32 cellular contexts compared by ENCODE assay signal in the genomic region with DNA sequence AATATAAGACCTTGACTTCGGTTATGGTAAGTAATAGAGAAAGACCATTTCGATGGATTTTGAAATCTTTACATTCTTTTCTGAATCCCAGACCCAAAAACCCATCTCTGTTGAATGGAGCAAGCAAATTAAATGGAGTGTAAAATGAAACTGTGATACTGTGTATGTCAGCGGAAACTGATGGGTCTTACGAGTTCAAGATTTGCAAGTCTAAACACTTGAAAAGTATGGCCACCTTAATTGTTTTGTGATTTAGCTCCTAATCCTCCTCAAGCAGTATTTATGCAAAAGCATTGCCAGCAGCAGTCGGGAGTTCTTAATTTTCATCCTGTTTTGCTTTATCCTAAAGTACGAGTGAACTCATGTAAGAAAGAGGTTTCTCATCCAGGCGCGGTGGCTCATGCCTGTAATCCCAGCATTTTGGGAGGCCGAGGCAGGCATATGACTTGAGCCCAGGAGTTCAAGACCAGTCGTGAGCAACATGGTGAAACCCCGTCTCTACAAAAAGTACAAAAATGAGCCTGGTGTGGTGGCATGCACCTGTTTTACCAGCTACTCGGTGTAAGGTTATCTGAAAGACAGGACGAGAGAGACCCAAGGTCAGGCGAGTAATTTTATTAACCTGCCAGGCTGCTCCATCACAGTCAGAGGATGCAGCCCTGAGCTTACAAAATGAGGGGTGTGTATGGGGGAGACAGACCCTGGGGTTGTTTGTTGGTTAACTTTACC. TPM values are rescaled to one million over a fixed set of nuclear protein-coding genes. Genes with fewer than 3 reads are reported as not detected.
DNase-seq lines count a peak whose midpoint lies in the region; ATAC-seq and TF ChIP-seq lines count a peak whose summit lies in the region.
"Had no signal": no experiment of that assay in that cellular context is flagged by ENCODE, and none has a peak within 500 bp of the region (broad histone marks: within the 10 kb centered on the region; RNA-seq: fewer than 3 reads in every experiment).

No MANE protein-coding gene starts in this region.

- no peak overlapping the region for H2AK5ac ChIP-seq in H9 (ENCODE audit: insufficient read length, low read length)

- peaks cover 11 to 13% of the 10 kb centered on the region in 2 experiments for H3K4me1 Mint-ChIP-seq in H9
- H3K4me1 Mint-ChIP-seq: natural killer cell had no signal

- H3K79me2 ChIP-seq in H9 (ENCODE audit: insufficient read depth, low read length) (no peaks in the 10 kb centered on the region), fibroblast of lung (ENCODE audit: control insufficient read depth, insufficient read depth, low read length) (no peaks in the 10 kb centered on the region)

- H3K36me3 Mint-ChIP-seq in H9 (ENCODE audit: insufficient read depth in 1 of 3, low read depth in 3 of 3), result no peaks in the 10 kb centered on the region; a peak in 1 of 7 replicates
- H3K36me3 Mint-ChIP-seq: CD8-positive, alpha-beta T cell; natural killer cell; T-cell had no signal

- H3K9me3 Mint-ChIP-seq in H9, result no peaks in the 10 kb centered on the region; a peak in 1 of 5 replicates
- H3K9me3 Mint-ChIP-seq: CD8-positive, alpha-beta T cell; natural killer cell; T-cell had no signal

- no peak overlapping the region for H2BK120ac ChIP-seq in H9 (ENCODE audit: low read depth, low read length, poor library complexity, severe bottlenecking)

- no peak overlapping the region for H3K4me3 ChIP-seq in fibroblast of lung (replicated peaks in 1 of 4; ENCODE audit: control extremely low read depth in 1 of 4, insufficient read depth in 1 of 4, low read depth in 3 of 4, low read length in 4 of 4)
- no peak overlapping the region for H3K4me3 ChIP-seq in heart left ventricle
- H3K4me3 ChIP-seq: left ventricle myocardium inferior, MG63, ovary, thoracic aorta had no signal

- TF ChIP-seq CTCF in H9 (conservative IDR thresholded peaks at IDR 0.05) (no peak), fibroblast of lung (conservative IDR thresholded peaks at IDR 0.05 in 1 of 2, IDR thresholded peaks at IDR 0.05 in 1 of 2; ENCODE audit: low read depth in 1 of 2, low read length in 2 of 2) (no peak), heart left ventricle (IDR thresholded peaks at IDR 0.05) (no peak)

- H2BK20ac ChIP-seq in H9 (ENCODE audit: low read depth, low read length, poor library complexity, severe bottlenecking), result no peak overlapping the region

- no peak overlapping the region for H3K18ac ChIP-seq in H9 (ENCODE audit: insufficient read length, low read depth, low read length)

- H4K91ac ChIP-seq in H9 (ENCODE audit: insufficient read length, low read depth, low read length), result no peak overlapping the region

- no peak overlapping the region for H3K4me2 ChIP-seq in H9 (ENCODE audit: insufficient read depth, insufficient read length, low read length)
- H3K4me2 ChIP-seq in fibroblast of lung (ENCODE audit: extremely low read depth, insufficient read depth, low read length), result no peak overlapping the region

- no peaks in the 10 kb centered on the region for H3K36me3 ChIP-seq in fibroblast of lung (ENCODE audit: control insufficient read depth, insufficient read depth, low read length)
- H3K36me3 ChIP-seq in heart left ventricle, result no peaks in the 10 kb centered on the region
- H3K36me3 ChIP-seq: brain microvascular endothelial cell, left ventricle myocardium inferior, MG63, ovary, Peyer's patch, thoracic aorta had no signal

- no peaks in the 10 kb centered on the region for H3K9me3 ChIP-seq in H9 (ENCODE audit: control insufficient read depth, low read depth, low read length)
- H3K9me3 ChIP-seq in fibroblast of lung (ENCODE audit: control insufficient read depth, insufficient read depth, low read depth, low read length), result no peaks in the 10 kb centered on the region
- no peaks in the 10 kb centered on the region for H3K9me3 ChIP-seq in heart left ventricle
- H3K9me3 ChIP-seq: left ventricle myocardium inferior, MG63, ovary, Peyer's patch, thoracic aorta had no signal

- H3K56ac ChIP-seq in H9 (ENCODE audit: insufficient read length, low read depth, low read length), result no peak overlapping the region

- no peaks in the 10 kb centered on the region for H3K27me3 Mint-ChIP-seq in H9 (ENCODE audit: low read depth)
- H3K27me3 Mint-ChIP-seq: activated CD4-positive, alpha-beta T cell treated with anti-CD3 and anti-CD28 coated beads for 36 hours; T-cell had no signal

- DNase-seq in H9 (no peak), OCI-M1 (lab: John Stamatoyannopoulos, UW) (peak; percentile 60), fibroblast of lung (ENCODE audit: low read depth in 2 of 2) (no peak), AG08396 (ENCODE audit: low spot score) (no peak), heart left ventricle (no peak)
- DNase-seq in stimulated activated CD4-positive, alpha-beta T cell treated with anti-CD3 and anti-CD28 coated beads, Interleukin-4, amount 100 ng/mL, for 1 hour, result no peak
- DNase-seq: activated CD4-positive, alpha-beta T cell treated with anti-CD3 and anti-CD28 coated beads for 36 hours; activated gamma-delta T cell; activated T-cell treated with anti-CD3 and anti-CD28 coated beads, Interleukin-2, amount 50 U/mL, for 1 hour; AML-193; brain microvascular endothelial cell; CD8-positive, alpha-beta T cell; DMS153; effector memory CD4-positive, alpha-beta T cell; GDM1; H7; hippocampal formation; left ventricle myocardium inferior; MG63; natural killer cell; NCI-H1417 treated with DMSO at 0.1 percent for 48 hours; NCI-H510A; ovary; Peyer's patch; SIG-M5; stimulated activated CD4-positive, alpha-beta T cell treated with anti-CD3 and anti-CD28 coated beads, Interleukin-12 subunit alpha, Interleukin-12 subunit beta, amount 100 ng/mL, for 4 hours; stimulated activated CD4-positive, alpha-beta T cell treated with anti-CD3 and anti-CD28 coated beads, Interleukin-4, amount 100 ng/mL, for 4 hours; stimulated activated naive CD4-positive, alpha-beta T cell treated with Interleukin-2 at 50 U/mL for 16 hours; T-cell had no signal

- H3K79me1 ChIP-seq in H9 (ENCODE audit: insufficient read depth, low read depth, low read length, poor library complexity, severe bottlenecking), result no peaks in the 10 kb centered on the region

- no peak overlapping the region for H2BK12ac ChIP-seq in H9 (ENCODE audit: insufficient read length, low read depth, low read length)

- no peak overlapping the region for H4K5ac ChIP-seq in H9 (ENCODE audit: insufficient read length, low read depth, low read length)

- no peak overlapping the region for H2BK15ac ChIP-seq in H9 (ENCODE audit: low read depth, low read length)

- no peak overlapping the region for H3K23ac ChIP-seq in H9 (ENCODE audit: insufficient read length, low read depth, low read length)

- no peak overlapping the region for H4K8ac ChIP-seq in H9 (replicated peaks; ENCODE audit: insufficient read length, low read depth, low read length)

- H2BK5ac ChIP-seq in H9 (ENCODE audit: insufficient read length, low read length), result no peak overlapping the region

- intact Hi-C loops in heart left ventricle (cut with DNase I), result no loop called here

- TF ChIP-seq POLR2A in heart left ventricle (IDR thresholded peaks at IDR 0.05), result no peak

- ATAC-seq in HG03025 (IDR thresholded peaks at IDR 0.05; ENCODE audit: low FRiP score, unreplicated experiment), result no peak
- no peak for ATAC-seq in heart left ventricle
- ATAC-seq: activated CD4-positive, alpha-beta T cell treated with anti-CD3 and anti-CD28 coated beads for 36 hours; CD8-positive, alpha-beta T cell; esophagus mucosa; natural killer cell; T-cell had no signal

- H3T11ph ChIP-seq in H9 (ENCODE audit: low read length), result no peak overlapping the region

- no peaks in the 10 kb centered on the region for H3K23me2 ChIP-seq in H9 (ENCODE audit: insufficient read length, low read depth, low read length, poor library complexity, severe bottlenecking)

- H3K14ac ChIP-seq in H9 (ENCODE audit: insufficient read depth, low read length), result no peak overlapping the region

- H3K27ac ChIP-seq in H9 (ENCODE audit: insufficient read length, low read depth, low read length), result no peak overlapping the region
- no peak overlapping the region for H3K27ac ChIP-seq in fibroblast of lung (ENCODE audit: insufficient read depth, low read length)
- no peak overlapping the region for H3K27ac ChIP-seq in heart left ventricle
- H3K27ac ChIP-seq: brain microvascular endothelial cell, left ventricle myocardium inferior, ovary, thoracic aorta had no signal

- no peaks in the 10 kb centered on the region for H3K4me1 ChIP-seq in H9 (ENCODE audit: insufficient read depth, low read length)
- no peaks in the 10 kb centered on the region for H3K4me1 ChIP-seq in fibroblast of lung (ENCODE audit: control insufficient read depth, extremely low read depth, insufficient read depth, low read length)
- no peaks in the 10 kb centered on the region for H3K4me1 ChIP-seq in heart left ventricle
- H3K4me1 ChIP-seq: left ventricle myocardium inferior, Peyer's patch had no signal

- H3K4ac ChIP-seq in H9 (ENCODE audit: low read depth, low read length), result no peak overlapping the region

- peak overlapping the region in 1 of 3 experiments; percentile 9; a peak in 1 of 7 replicates for H3K27ac Mint-ChIP-seq in H9
- H3K27ac Mint-ChIP-seq: activated CD4-positive, alpha-beta T cell treated with anti-CD3 and anti-CD28 coated beads for 36 hours; CD8-positive, alpha-beta T cell; natural killer cell; T-cell had no signal

- H4K20me1 ChIP-seq in H9 (ENCODE audit: control insufficient read depth, insufficient read depth, insufficient read length), result no peaks in the 10 kb centered on the region
- H4K20me1 ChIP-seq in fibroblast of lung (ENCODE audit: control insufficient read depth, extremely low read depth, insufficient read depth, low read length), result no peaks in the 10 kb centered on the region

- H2AFZ ChIP-seq in H9 (ENCODE audit: low read length) (peak overlapping the region; percentile 64), fibroblast of lung (ENCODE audit: low read length) (peak overlapping the region; percentile 7)

- WGBS in H9 (ENCODE audit: extremely low coverage, insufficient read length, low lambda C conversion rate), result no CpG with 5 or more reads among the region's 14 CpGs
- 70 to 74% (median 73%) methylated on average over 14 of the region's 14 CpGs for WGBS in heart left ventricle, 4 donors

- H3K27me3 ChIP-seq in H9 (ENCODE audit: insufficient read depth, low read length) (no peaks in the 10 kb centered on the region), fibroblast of lung (ENCODE audit: control insufficient read depth, insufficient read depth, low read length) (no peaks in the 10 kb centered on the region), heart left ventricle (no peaks in the 10 kb centered on the region)
- H3K27me3 ChIP-seq: brain microvascular endothelial cell, MG63, ovary, Peyer's patch had no signal

- no peak overlapping the region for H3K4me3 Mint-ChIP-seq in H9
- H3K4me3 Mint-ChIP-seq: activated CD4-positive, alpha-beta T cell treated with anti-CD3 and anti-CD28 coated beads for 36 hours; CD8-positive, alpha-beta T cell; natural killer cell; T-cell had no signal

- no peak overlapping the region for H3K9ac ChIP-seq in H9 (ENCODE audit: extremely low read depth, insufficient read length, low read length)
- H3K9ac ChIP-seq in fibroblast of lung (ENCODE audit: insufficient read depth, low read length), result no peak overlapping the region

RNA-seq across cellular contexts. Expression of gene DHTKD1, which starts 5.8 kb away (rescaled TPM):
- total RNA-seq in H9 (2021) (53.2 and 53.5 TPM in 2 replicates), fibroblast of lung (20.0 and 23.1 TPM in 2 replicates), heart left ventricle (10 to 100 TPM; 14.0 to 44.3 (median 31.4) TPM)
- polyA plus RNA-seq in fibroblast of lung (20.5 and 27.4 TPM in 2 replicates), heart left ventricle (10 to 100 TPM; 11.4 to 18.9 TPM)
- polyA plus RNA-seq in fibroblast of lung (2012), result 5.4 and 7.8 TPM in 2 replicates
- 10.9 and 66.8 TPM in 2 replicates for polyA minus RNA-seq in fibroblast of lung (ENCODE audit: low replicate concordance)

RNA-seq across cellular contexts. Expression of gene UPF2, which starts 20.3 kb away (rescaled TPM):
- total RNA-seq in H9 (2021) (34.1 and 34.6 TPM in 2 replicates), fibroblast of lung (16.4 and 22.6 TPM in 2 replicates), heart left ventricle (10 to 100 TPM; 12.3 to 20.9 (median 15.8) TPM)
- polyA plus RNA-seq in fibroblast of lung (17.0 and 20.8 TPM in 2 replicates), heart left ventricle (10 to 100 TPM in 1 of 2 donors, 1 to 10 TPM in 1; 7.9 to 15.7 TPM)
- polyA plus RNA-seq in fibroblast of lung (2012), result 17.3 and 19.5 TPM in 2 replicates
- polyA minus RNA-seq in fibroblast of lung (ENCODE audit: low replicate concordance), result 1.3 and 3.0 TPM in 2 replicates
